7 cellular contexts compared by ENCODE assay signal in the genomic region with DNA sequence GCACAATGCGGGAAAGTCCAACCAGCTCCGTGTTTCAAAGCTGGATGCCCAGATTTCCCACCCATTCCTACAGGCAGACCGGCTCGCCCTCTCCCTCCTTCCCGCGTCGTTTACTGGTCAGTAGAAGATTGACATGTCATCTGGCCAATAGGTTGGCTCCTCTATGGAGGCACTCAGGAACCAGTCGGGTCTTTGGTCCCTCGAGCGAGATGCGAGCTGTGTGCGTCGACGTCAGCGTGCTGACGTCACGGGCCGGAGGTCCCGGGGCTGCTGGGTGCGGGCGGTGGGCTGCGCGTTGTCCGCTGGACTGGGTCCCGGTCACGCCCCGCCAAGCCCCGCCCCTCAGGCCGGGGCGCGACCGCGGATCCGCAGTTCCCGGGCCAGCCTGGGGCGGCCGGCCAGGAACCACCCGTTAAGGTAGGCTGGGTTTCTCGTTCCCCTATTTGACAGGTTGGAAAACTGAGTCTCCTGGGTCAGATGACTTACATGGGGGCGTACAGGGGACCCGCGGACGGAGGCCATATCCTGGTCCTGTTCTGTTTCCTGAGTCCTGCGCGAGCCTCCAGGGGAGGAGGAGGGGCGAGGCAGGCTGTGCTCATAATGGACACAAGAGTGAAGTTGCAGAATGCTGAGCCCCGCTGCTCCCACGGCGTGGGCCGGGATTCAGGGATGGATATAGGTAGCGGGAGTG. TPM values are rescaled to one million over a fixed set of nuclear protein-coding genes. Genes with fewer than 3 reads are reported as not detected.
DNase-seq lines count a peak whose midpoint lies in the region; ATAC-seq and TF ChIP-seq lines count a peak whose summit lies in the region.

A gene with protein sequence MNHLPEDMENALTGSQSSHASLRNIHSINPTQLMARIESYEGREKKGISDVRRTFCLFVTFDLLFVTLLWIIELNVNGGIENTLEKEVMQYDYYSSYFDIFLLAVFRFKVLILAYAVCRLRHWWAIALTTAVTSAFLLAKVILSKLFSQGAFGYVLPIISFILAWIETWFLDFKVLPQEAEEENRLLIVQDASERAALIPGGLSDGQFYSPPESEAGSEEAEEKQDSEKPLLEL (plus strand): TSS at position 242 of the 691 bp plus-strand sequence. CDS start 29,260 bp downstream, outside the sequence.

- TF ChIP-seq CTCF in hepatocyte (IDR thresholded peaks at IDR 0.05; ENCODE audit: poor library complexity), result peak; percentile 14

- peaks cover 44% of the 10 kb centered on the region for H3K79me2 ChIP-seq in hepatocyte

- H3K36me3 ChIP-seq in hepatocyte (replicated peaks; ENCODE audit: insufficient read depth, low read depth), result no peaks in the 10 kb centered on the region

- peak; percentile 94 for ATAC-seq in GM18508 (IDR thresholded peaks at IDR 0.05; ENCODE audit: insufficient read depth, unreplicated experiment)
- peak; percentile 99 for ATAC-seq in HG03025 (IDR thresholded peaks at IDR 0.05; ENCODE audit: low FRiP score, unreplicated experiment)

- no peaks in the 10 kb centered on the region for H3K9me3 ChIP-seq in hepatocyte (ENCODE audit: low read depth)

- H3K4me2 ChIP-seq in hepatocyte, result peak within 1 kb of the TSS; percentile 90

- H4K20me1 ChIP-seq in hepatocyte (ENCODE audit: insufficient read depth, poor library complexity, severe bottlenecking), result no peaks in the 10 kb centered on the region

- H3K4me3 ChIP-seq in hepatocyte, result peak within 1 kb of the TSS; percentile 70

- peak within 1 kb of the TSS; percentile 92 for H3K27ac ChIP-seq in hepatocyte

- WGBS in hepatocyte (ENCODE audit: low lambda C conversion rate, missing lambda C conversion rate), result 1% methylated on average over 36 of the region's 51 CpGs

- peaks cover 16% of the 10 kb centered on the region for H3K4me1 ChIP-seq in hepatocyte (ENCODE audit: insufficient read depth)

- peak within 1 kb of the TSS; percentile 84 for H2AFZ ChIP-seq in hepatocyte

- H3K27me3 ChIP-seq in hepatocyte, result no peaks in the 10 kb centered on the region

- peak; percentile 100 for DNase-seq in NCI-H2081 (lab: John Stamatoyannopoulos, UW)
- DNase-seq in T1000 (lab: John Stamatoyannopoulos, UW), result peak; percentile 97
- peak; percentile 100 for DNase-seq in astrocyte of the hippocampus (ENCODE audit: low read depth, low spot score)
- peak; percentile 99 for DNase-seq in hepatocyte (ENCODE audit: low spot score)
- peak; percentile 100 for DNase-seq in renal cortical epithelial cell (ENCODE audit: low read depth)

- no peaks in the 10 kb centered on the region for H3K9me2 ChIP-seq in hepatocyte (replicated peaks; ENCODE audit: insufficient read depth)

RNA-seq across cellular contexts. Expression of the gene that starts here (rescaled TPM):
- total RNA-seq in hepatocyte (73.3 and 84.8 TPM in 2 replicates), renal cortical epithelial cell (94.6 and 124 TPM in 2 replicates)
- 50.7 and 65.1 TPM in 2 replicates for polyA plus RNA-seq in hepatocyte

Comparison
In these comparisons a context has a peak if more than half of its experiments do, and no peak if none do; other contexts are left out.
1. Peak in every context shown above with its lines: DNase-seq, ATAC-seq, H3K4me3 ChIP-seq and H3K27ac ChIP-seq.